ENCODE assay signal across 1 cellular context in the genomic region with DNA sequence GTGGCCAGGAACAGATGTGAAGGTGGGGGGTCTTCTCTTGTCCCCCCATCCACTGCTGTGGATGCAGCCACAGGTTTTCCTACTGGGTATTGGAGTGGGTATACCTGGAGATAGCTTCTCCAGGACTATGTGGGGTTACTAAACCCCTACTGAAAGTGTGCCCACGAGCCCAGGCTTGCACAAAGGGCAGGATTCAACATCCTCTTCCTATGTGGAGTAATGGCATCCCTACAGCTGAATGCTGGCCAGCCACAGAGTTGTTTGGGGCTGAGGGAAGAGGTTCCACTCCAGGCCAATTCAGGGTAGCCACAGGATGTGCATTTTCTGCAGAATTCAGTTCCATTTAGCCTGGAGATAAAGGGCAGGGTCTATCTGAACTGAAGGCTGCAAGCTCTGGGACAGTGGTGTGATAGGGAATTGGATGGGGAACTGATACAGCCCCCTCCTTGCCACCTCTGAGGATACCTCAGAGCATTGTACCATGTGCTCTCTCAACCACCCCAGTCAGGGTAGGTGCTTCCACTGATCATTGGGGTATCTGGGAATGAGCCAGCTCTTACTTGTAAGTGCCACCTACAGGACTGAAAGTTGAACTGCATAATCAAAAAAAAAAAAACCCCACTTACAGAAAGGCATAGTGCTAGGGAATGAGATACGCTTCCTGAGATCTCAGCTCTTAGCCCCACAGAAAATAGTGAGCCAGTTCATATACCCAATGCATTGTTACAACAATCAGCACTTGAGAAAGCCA.
TF ChIP-seq lines count a peak whose summit lies in the region.

No MANE protein-coding gene starts in this region.

TF ChIP-seq in GM23338, 12 proteins besides CTCF, POLR2A, EP300 and RAD21 (continued from another document):
- TF ChIP-seq, protein P1, sequence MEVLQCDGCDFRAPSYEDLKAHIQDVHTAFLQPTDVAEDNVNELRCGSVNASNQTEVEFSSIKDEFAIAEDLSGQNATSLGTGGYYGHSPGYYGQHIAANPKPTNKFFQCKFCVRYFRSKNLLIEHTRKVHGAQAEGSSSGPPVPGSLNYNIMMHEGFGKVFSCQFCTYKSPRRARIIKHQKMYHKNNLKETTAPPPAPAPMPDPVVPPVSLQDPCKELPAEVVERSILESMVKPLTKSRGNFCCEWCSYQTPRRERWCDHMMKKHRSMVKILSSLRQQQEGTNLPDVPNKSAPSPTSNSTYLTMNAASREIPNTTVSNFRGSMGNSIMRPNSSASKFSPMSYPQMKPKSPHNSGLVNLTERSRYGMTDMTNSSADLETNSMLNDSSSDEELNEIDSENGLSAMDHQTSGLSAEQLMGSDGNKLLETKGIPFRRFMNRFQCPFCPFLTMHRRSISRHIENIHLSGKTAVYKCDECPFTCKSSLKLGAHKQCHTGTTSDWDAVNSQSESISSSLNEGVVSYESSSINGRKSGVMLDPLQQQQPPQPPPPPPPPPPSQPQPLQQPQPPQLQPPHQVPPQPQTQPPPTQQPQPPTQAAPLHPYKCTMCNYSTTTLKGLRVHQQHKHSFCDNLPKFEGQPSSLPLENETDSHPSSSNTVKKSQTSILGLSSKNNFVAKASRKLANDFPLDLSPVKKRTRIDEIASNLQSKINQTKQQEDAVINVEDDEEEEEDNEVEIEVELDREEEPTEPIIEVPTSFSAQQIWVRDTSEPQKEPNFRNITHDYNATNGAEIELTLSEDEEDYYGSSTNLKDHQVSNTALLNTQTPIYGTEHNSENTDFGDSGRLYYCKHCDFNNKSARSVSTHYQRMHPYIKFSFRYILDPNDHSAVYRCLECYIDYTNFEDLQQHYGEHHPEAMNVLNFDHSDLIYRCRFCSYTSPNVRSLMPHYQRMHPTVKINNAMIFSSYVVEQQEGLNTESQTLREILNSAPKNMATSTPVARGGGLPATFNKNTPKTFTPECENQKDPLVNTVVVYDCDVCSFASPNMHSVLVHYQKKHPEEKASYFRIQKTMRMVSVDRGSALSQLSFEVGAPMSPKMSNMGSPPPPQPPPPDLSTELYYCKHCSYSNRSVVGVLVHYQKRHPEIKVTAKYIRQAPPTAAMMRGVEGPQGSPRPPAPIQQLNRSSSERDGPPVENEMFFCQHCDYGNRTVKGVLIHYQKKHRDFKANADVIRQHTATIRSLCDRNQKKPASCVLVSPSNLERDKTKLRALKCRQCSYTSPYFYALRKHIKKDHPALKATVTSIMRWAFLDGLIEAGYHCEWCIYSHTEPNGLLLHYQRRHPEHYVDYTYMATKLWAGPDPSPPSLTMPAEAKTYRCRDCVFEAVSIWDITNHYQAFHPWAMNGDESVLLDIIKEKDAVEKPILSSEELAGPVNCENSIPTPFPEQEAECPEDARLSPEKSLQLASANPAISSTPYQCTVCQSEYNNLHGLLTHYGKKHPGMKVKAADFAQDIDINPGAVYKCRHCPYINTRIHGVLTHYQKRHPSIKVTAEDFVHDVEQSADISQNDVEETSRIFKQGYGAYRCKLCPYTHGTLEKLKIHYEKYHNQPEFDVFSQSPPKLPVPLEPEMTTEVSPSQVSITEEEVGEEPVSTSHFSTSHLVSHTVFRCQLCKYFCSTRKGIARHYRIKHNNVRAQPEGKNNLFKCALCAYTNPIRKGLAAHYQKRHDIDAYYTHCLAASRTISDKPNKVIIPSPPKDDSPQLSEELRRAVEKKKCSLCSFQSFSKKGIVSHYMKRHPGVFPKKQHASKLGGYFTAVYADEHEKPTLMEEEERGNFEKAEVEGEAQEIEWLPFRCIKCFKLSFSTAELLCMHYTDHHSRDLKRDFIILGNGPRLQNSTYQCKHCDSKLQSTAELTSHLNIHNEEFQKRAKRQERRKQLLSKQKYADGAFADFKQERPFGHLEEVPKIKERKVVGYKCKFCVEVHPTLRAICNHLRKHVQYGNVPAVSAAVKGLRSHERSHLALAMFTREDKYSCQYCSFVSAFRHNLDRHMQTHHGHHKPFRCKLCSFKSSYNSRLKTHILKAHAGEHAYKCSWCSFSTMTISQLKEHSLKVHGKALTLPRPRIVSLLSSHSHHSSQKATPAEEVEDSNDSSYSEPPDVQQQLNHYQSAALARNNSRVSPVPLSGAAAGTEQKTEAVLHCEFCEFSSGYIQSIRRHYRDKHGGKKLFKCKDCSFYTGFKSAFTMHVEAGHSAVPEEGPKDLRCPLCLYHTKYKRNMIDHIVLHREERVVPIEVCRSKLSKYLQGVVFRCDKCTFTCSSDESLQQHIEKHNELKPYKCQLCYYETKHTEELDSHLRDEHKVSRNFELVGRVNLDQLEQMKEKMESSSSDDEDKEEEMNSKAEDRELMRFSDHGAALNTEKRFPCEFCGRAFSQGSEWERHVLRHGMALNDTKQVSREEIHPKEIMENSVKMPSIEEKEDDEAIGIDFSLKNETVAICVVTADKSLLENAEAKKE (CRISPR knock-in tag; IDR thresholded peaks at IDR 0.05): no peak
- TF ChIP-seq NANOG (IDR thresholded peaks at IDR 0.05; ENCODE audit: borderline replicate concordance): no peak
- TF ChIP-seq ZNF331 (CRISPR knock-in tag; IDR thresholded peaks at IDR 0.05; ENCODE audit: low read depth): no peak
- no peak for TF ChIP-seq ZNF114 (CRISPR knock-in tag; IDR thresholded peaks at IDR 0.05)
- no peak for TF ChIP-seq POLR2AphosphoS5 (IDR thresholded peaks at IDR 0.05; ENCODE audit: low read depth)
